Comparison of ENCODE assay signal across 8 cellular contexts in genomic region chr16:30527635-30528178, GRCh38. TPM values are rescaled to one million over a fixed set of nuclear protein-coding genes. Genes with fewer than 3 reads are reported as not detected.
DNase-seq lines count a peak whose midpoint lies in the region; ATAC-seq and TF ChIP-seq lines count a peak whose summit lies in the region.

No MANE protein-coding gene starts in this region.

- H3K9ac ChIP-seq in OCI-LY3 (ENCODE audit: low read length), result peak overlapping the region; percentile 81

- H3K4me3 Mint-ChIP-seq in naive thymus-derived CD4-positive, alpha-beta T cell, result peak overlapping the region; percentile 78 to 92 (median 88)

- H3K9me3 Mint-ChIP-seq in naive thymus-derived CD4-positive, alpha-beta T cell, result peaks cover 0 to 2% (median 0%) of the 10 kb centered on the region in 11 donors

- H3K27me3 ChIP-seq in ACC112 (ENCODE audit: insufficient read depth, low read length) (no peaks in the 10 kb centered on the region), OCI-LY3 (ENCODE audit: low read depth, low read length) (no peaks in the 10 kb centered on the region)
- H3K27me3 ChIP-seq in naive thymus-derived CD4-positive, alpha-beta T cell (ENCODE audit: control insufficient read depth in 2 of 2, insufficient read depth in 2 of 2, low read length in 2 of 2), result no peaks in the 10 kb centered on the region

- CTCF ChIA-PET in naive thymus-derived CD4-positive, alpha-beta T cell (lab: Charles Lee), result interaction anchor here (0.6 to 1.6 kb wide), 3 partner anchors 31 to 82 kb away, joined by 3 to 4 read pairs (median 3); no protein-coding TSS in a partner anchor

- ATAC-seq in GM18858 (IDR thresholded peaks at IDR 0.05; ENCODE audit: unreplicated experiment), result peak; percentile 10
- peak; percentile 21 for ATAC-seq in naive thymus-derived CD4-positive, alpha-beta T cell
- no peak for ATAC-seq in HG03139 (IDR thresholded peaks at IDR 0.05; ENCODE audit: unreplicated experiment)
- ATAC-seq in GM21786 (IDR thresholded peaks at IDR 0.05; ENCODE audit: unreplicated experiment), result no peak

- POLR2A ChIA-PET in naive thymus-derived CD4-positive, alpha-beta T cell (lab: Charles Lee), result interaction anchor here (0.5 to 4.5 kb wide), 10 partner anchors 8 to 159 kb away, joined by 3 to 29 read pairs (median 4); partner anchors contain the start of genes DCTPP1, ZNF688 and ZNF764

- H3K4me2 ChIP-seq in OCI-LY3 (ENCODE audit: low read length), result peak overlapping the region; percentile 96

- no peaks in the 10 kb centered on the region for H4K20me1 ChIP-seq in OCI-LY3 (ENCODE audit: insufficient read depth, low read length)

- intact Hi-C loops in naive thymus-derived CD4-positive, alpha-beta T cell (cut with micrococcal nuclease), result loop anchor here (1.0 to 2.0 kb wide), 13 partner anchors 8 to 171 kb away; partner anchors contain the start of genes DCTPP1 (in 2 of the 2), ITGAL (in 2 of the 2), ZNF764 (in 2 of the 2) and ZNF785 (in 2 of the 2)

- peak overlapping the region; percentile 21; the same call in 1 of the 2 replicates for H3K27ac ChIP-seq in ACC112 (ENCODE audit: low read depth, low read length)
- peak overlapping the region; percentile 88 for H3K27ac ChIP-seq in OCI-LY3 (ENCODE audit: low read length)
- H3K27ac ChIP-seq in coronary artery, result peak overlapping the region; percentile 88 to 97
- peak overlapping the region; percentile 76 for H3K27ac ChIP-seq in naive thymus-derived CD4-positive, alpha-beta T cell (ENCODE audit: low read depth, low read length)

- H3K27ac Mint-ChIP-seq in naive thymus-derived CD4-positive, alpha-beta T cell, result peak overlapping the region; percentile 82 to 94 (median 88)

- H3K79me2 ChIP-seq in ACC112 (ENCODE audit: control insufficient read depth, insufficient read depth, low read length, unreplicated experiment) (no peaks in the 10 kb centered on the region), OCI-LY3 (ENCODE audit: low read length) (no peaks in the 10 kb centered on the region; the same call in 1 of the 2 replicates)

- peaks cover 10 to 39% (median 30%) of the 10 kb centered on the region in 7 donors for H3K4me1 Mint-ChIP-seq in naive thymus-derived CD4-positive, alpha-beta T cell

- no peaks in the 10 kb centered on the region for H3K9me3 ChIP-seq in OCI-LY3 (ENCODE audit: insufficient read depth, low read length)
- H3K9me3 ChIP-seq in naive thymus-derived CD4-positive, alpha-beta T cell (ENCODE audit: control insufficient read depth in 2 of 3, low read length in 3 of 3), result no peaks in the 10 kb centered on the region

- DNase-seq in coronary artery (ENCODE audit: low spot score), result no peak
- peak in 1 of 9 donors; percentile 39 for DNase-seq in naive thymus-derived CD4-positive, alpha-beta T cell
- DNase-seq in dedifferentiated amniotic fluid mesenchymal stem cell (ENCODE audit: extremely low spot score), result no peak

- H3K27me3 Mint-ChIP-seq in naive thymus-derived CD4-positive, alpha-beta T cell, result no peaks in the 10 kb centered on the region

- H3K36me3 ChIP-seq in ACC112 (ENCODE audit: insufficient read depth, low read length) (no peaks in the 10 kb centered on the region), OCI-LY3 (replicated peaks; ENCODE audit: low read depth, low read length) (peaks cover 12% of the 10 kb centered on the region)
- peaks cover 0 to 20% (median 0%) of the 10 kb centered on the region in 3 experiments for H3K36me3 ChIP-seq in naive thymus-derived CD4-positive, alpha-beta T cell (ENCODE audit: control insufficient read depth in 2 of 3, insufficient read depth in 3 of 3, low read length in 3 of 3)

- peak overlapping the region; percentile 23 for H2AFZ ChIP-seq in ACC112 (ENCODE audit: low read length, unreplicated experiment)
- H2AFZ ChIP-seq in OCI-LY3 (ENCODE audit: low read depth, low read length), result peak overlapping the region; percentile 44

- H3K4me3 ChIP-seq in ACC112 (ENCODE audit: low read depth, low read length) (peak overlapping the region; percentile 97), OCI-LY3 (ENCODE audit: low read length) (peak overlapping the region; percentile 87), coronary artery (peak overlapping the region; percentile 79)
- peak overlapping the region; percentile 75 for H3K4me3 ChIP-seq in naive thymus-derived CD4-positive, alpha-beta T cell (ENCODE audit: low read length)

- peaks cover 6% of the 10 kb centered on the region for H3K4me1 ChIP-seq in ACC112 (ENCODE audit: control insufficient read depth, insufficient read depth, low read length, unreplicated experiment)
- peaks cover 18% of the 10 kb centered on the region for H3K4me1 ChIP-seq in OCI-LY3 (ENCODE audit: low read length)
- peaks cover 0 to 10% of the 10 kb centered on the region in 2 donors for H3K4me1 ChIP-seq in naive thymus-derived CD4-positive, alpha-beta T cell (ENCODE audit: control insufficient read depth in 2 of 2, insufficient read depth in 2 of 2, low read length in 2 of 2)

- TF ChIP-seq CTCF in OCI-LY3 (IDR thresholded peaks at IDR 0.05; ENCODE audit: low read depth, low read length) (no peak), coronary artery (IDR thresholded peaks at IDR 0.05) (no peak)

- H3K36me3 Mint-ChIP-seq in naive thymus-derived CD4-positive, alpha-beta T cell, result no peaks in the 10 kb centered on the region

RNA-seq across cellular contexts. Expression of gene ZNF768, which starts 1.3 kb away (rescaled TPM):
- 1 to 10 TPM; 6.0 to 8.5 (median 7.3) TPM for total RNA-seq in naive thymus-derived CD4-positive, alpha-beta T cell
- 1 to 10 TPM; 1.6 to 2.4 TPM for polyA plus RNA-seq in naive thymus-derived CD4-positive, alpha-beta T cell

RNA-seq across cellular contexts. Expression of gene ZNF747, which starts 7.0 kb away (rescaled TPM):
- 10 to 100 TPM in 4 of 5 experiments, 1 to 10 TPM in 1; 9.1 to 17.4 (median 13.8) TPM for total RNA-seq in naive thymus-derived CD4-positive, alpha-beta T cell
- polyA plus RNA-seq in naive thymus-derived CD4-positive, alpha-beta T cell, result 10 to 100 TPM in 1 of 2 donors, 1 to 10 TPM in 1; 8.9 to 11.7 TPM

RNA-seq across cellular contexts. Expression of gene ZNF764, which starts 30.5 kb away (rescaled TPM):
- 10 to 100 TPM; 11.9 to 20.9 (median 19.3) TPM for total RNA-seq in naive thymus-derived CD4-positive, alpha-beta T cell
- 1 to 10 TPM; 4.5 to 6.8 TPM for polyA plus RNA-seq in naive thymus-derived CD4-positive, alpha-beta T cell

RNA-seq across cellular contexts. Expression of gene ZNF688, which starts 43.8 kb away (rescaled TPM):
- 10 to 100 TPM in 4 of 5 experiments, 1 to 10 TPM in 1; 8.8 to 24.3 (median 16.3) TPM for total RNA-seq in naive thymus-derived CD4-positive, alpha-beta T cell
- 10 to 100 TPM; 29.7 to 33.2 TPM for polyA plus RNA-seq in naive thymus-derived CD4-positive, alpha-beta T cell

RNA-seq across cellular contexts. Expression of gene ITGAL, which starts 55.2 kb away (rescaled TPM):
- 100 to 1,000 TPM; 258 to 629 (median 436) TPM for total RNA-seq in naive thymus-derived CD4-positive, alpha-beta T cell
- polyA plus RNA-seq in naive thymus-derived CD4-positive, alpha-beta T cell, result 100 to 1,000 TPM; 110 to 135 TPM

Comparison
In these comparisons a context has a peak if more than half of its experiments do, and no peak if none do; other contexts are left out.
1. H3K27ac ChIP-seq: peak in every context shown above with its lines; median percentile 92 in coronary artery; 88 in OCI-LY3; 76 in naive thymus-derived CD4-positive, alpha-beta T cell; 21 in ACC112.
2. ATAC-seq: peak in GM18858 (single experiment) and naive thymus-derived CD4-positive, alpha-beta T cell (single experiment); none in HG03139 (single experiment) and GM21786 (single experiment).
3. Peak in every context shown above with its lines, with median percentiles within 50 percentile points of each other: H3K4me3 ChIP-seq.